6 cellular contexts compared by ENCODE assay signal in the genomic region with DNA sequence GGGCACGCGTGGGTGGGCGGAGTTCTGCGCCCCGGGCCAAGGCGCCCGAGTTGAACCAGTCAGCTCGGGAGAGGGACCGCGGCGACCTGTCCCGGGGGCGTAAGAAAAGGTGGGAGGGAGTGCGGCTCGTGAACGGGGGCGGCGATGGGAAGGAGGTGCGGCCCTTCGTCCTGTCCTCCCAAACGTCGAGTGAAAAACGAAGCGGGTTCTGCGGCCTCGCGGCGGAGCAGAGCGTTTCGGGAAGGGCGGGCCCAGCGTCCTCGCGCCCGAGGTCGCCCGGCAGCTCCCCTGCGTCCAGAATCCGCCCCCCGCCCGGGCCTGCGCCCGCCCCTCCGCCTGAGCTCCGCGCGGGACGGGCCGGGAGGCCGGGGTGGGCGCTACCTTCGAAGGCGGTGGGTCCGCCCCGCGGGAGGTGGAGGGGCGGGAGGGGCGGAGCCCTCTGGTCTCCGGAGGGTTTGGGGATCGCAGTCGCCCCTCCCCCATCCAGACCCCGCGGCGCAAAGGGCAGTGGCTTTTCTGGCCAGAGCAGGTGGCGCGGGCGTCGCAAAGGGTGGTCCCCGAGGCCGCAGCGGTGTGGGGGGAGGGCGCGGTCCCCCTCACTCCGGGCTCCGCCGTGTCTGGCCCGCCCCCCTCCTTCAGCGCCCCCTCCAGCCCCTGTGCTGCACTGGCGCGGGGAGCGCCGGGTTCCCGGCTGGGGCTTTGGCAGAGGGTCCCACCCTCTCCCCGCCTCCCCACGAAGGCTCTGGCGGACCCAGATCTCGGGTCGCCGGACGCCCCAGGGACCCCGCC. TPM values are rescaled to one million over a fixed set of nuclear protein-coding genes. Genes with fewer than 3 reads are reported as not detected.
DNase-seq lines count a peak whose midpoint lies in the region; ATAC-seq and TF ChIP-seq lines count a peak whose summit lies in the region.

No MANE protein-coding gene starts in this region.

- peaks cover 24% of the 10 kb centered on the region for H3K4me1 Mint-ChIP-seq in T-helper 17 cell
- peaks cover 10 to 21% of the 10 kb centered on the region in 2 donors for H3K4me1 Mint-ChIP-seq in stimulated activated naive B cell treated with anti-CD40 and anti-IgM and Interleukin-4, amounts not matched to agents 10 μg/mL and 1 μg/mL and 100 μg/mL, for 72 hours

- H2AFZ ChIP-seq in Karpas-422 (ENCODE audit: low read length), result no peak overlapping the region

- H3K9me2 ChIP-seq in Karpas-422 (replicated peaks; ENCODE audit: insufficient read depth, low read length), result no peaks in the 10 kb centered on the region

- H3K27me3 Mint-ChIP-seq in T-helper 17 cell, result no peaks in the 10 kb centered on the region
- peaks cover 5 to 8% of the 10 kb centered on the region in 2 donors for H3K27me3 Mint-ChIP-seq in stimulated activated naive B cell treated with anti-CD40 and anti-IgM and Interleukin-4, amounts not matched to agents 10 μg/mL and 1 μg/mL and 100 μg/mL, for 72 hours

- H3K9me3 ChIP-seq in T-helper 17 cell (ENCODE audit: control insufficient read depth, low read length, poor library complexity, severe bottlenecking) (no peaks in the 10 kb centered on the region), Karpas-422 (ENCODE audit: low read length) (no peaks in the 10 kb centered on the region)

- peak overlapping the region; percentile 48 to 53 for H3K4me3 ChIP-seq in foreskin fibroblast (ENCODE audit: low read depth in 1 of 2, low read length in 2 of 2)
- H3K4me3 ChIP-seq in Karpas-422 (ENCODE audit: low read length), result no peak overlapping the region

- H3K27me3 ChIP-seq in Karpas-422 (ENCODE audit: low read length), result no peaks in the 10 kb centered on the region

- no peak overlapping the region for H3K27ac Mint-ChIP-seq in T-helper 17 cell
- H3K27ac Mint-ChIP-seq in stimulated activated naive B cell treated with anti-CD40 and anti-IgM and Interleukin-4, amounts not matched to agents 10 μg/mL and 1 μg/mL and 100 μg/mL, for 72 hours, result peak overlapping the region; percentile 31

- no peaks in the 10 kb centered on the region for H4K20me1 ChIP-seq in Karpas-422 (ENCODE audit: insufficient read depth, low read depth, low read length)

- no peaks in the 10 kb centered on the region for H3K9me3 Mint-ChIP-seq in stimulated activated naive B cell treated with anti-CD40 and anti-IgM and Interleukin-4, amounts not matched to agents 10 μg/mL and 1 μg/mL and 100 μg/mL, for 72 hours

- H3K4me3 Mint-ChIP-seq in T-helper 17 cell, result peak overlapping the region; percentile 92
- H3K4me3 Mint-ChIP-seq in stimulated activated naive B cell treated with anti-CD40 and anti-IgM and Interleukin-4, amounts not matched to agents 10 μg/mL and 1 μg/mL and 100 μg/mL, for 72 hours, result peak overlapping the region; percentile 74 to 82

- DNase-seq in ELR (ENCODE audit: low read depth) (peak; percentile 54), T-helper 17 cell (peak in 2 of 3 donors; percentile 57), foreskin fibroblast (peak in 1 of 2 donors; percentile 41), Karpas-422 (no peak)
- no peak for DNase-seq in stimulated activated naive B cell treated with anti-CD40 and anti-IgM and Interleukin-4, amounts not matched to agents 10 μg/mL and 1 μg/mL and 100 μg/mL, for 72 hours
- DNase-seq in NK-92 treated with Interleukin-12 subunit alpha and Interleukin-12 subunit beta, amount 100 ng/mL, for 24 hours (lab: John Stamatoyannopoulos, UW), result no peak

- H3K27ac ChIP-seq in Karpas-422 (ENCODE audit: low read length), result no peak overlapping the region

- no peaks in the 10 kb centered on the region for H3K36me3 Mint-ChIP-seq in T-helper 17 cell (ENCODE audit: low read depth)
- no peaks in the 10 kb centered on the region for H3K36me3 Mint-ChIP-seq in stimulated activated naive B cell treated with anti-CD40 and anti-IgM and Interleukin-4, amounts not matched to agents 10 μg/mL and 1 μg/mL and 100 μg/mL, for 72 hours

- TF ChIP-seq CTCF in foreskin fibroblast (IDR thresholded peaks at IDR 0.05; ENCODE audit: low read depth, low read length), result no peak

- H3K4me2 ChIP-seq in Karpas-422 (ENCODE audit: low read depth, low read length, poor library complexity, severe bottlenecking), result no peak overlapping the region

- H3K9ac ChIP-seq in Karpas-422 (ENCODE audit: low read length), result no peak overlapping the region

- peaks cover 3% of the 10 kb centered on the region for H3K4me1 ChIP-seq in Karpas-422 (ENCODE audit: low read length)

- H3K36me3 ChIP-seq in Karpas-422 (ENCODE audit: insufficient read depth, low read length), result no peaks in the 10 kb centered on the region

- ATAC-seq in T-helper 17 cell, result peak; percentile 59
- ATAC-seq in stimulated activated naive B cell treated with anti-CD40 and anti-IgM and Interleukin-4, amounts not matched to agents 10 μg/mL and 1 μg/mL and 100 μg/mL, for 72 hours (replicated peaks), result peak; percentile 18 to 30

- no peaks in the 10 kb centered on the region for H3K79me2 ChIP-seq in Karpas-422 (ENCODE audit: low read length)

RNA-seq across cellular contexts. Expression of a gene that starts 0.8 kb away (rescaled TPM):
- total RNA-seq in T-helper 17 cell, result 10 to 100 TPM; 51.0 to 67.4 TPM
- 1.4 and 4.1 TPM in 2 replicates for total RNA-seq in Karpas-422 (2014; rRNA removed; shearing (Covaris generic); ENCODE audit: low replicate concordance)

RNA-seq across cellular contexts. Expression of a gene that starts 5.7 kb away (rescaled TPM):
- 10 to 100 TPM; 30.7 to 35.0 TPM for total RNA-seq in T-helper 17 cell
- 6.4 and 8.3 TPM in 2 replicates for total RNA-seq in Karpas-422 (2014; rRNA removed; shearing (Covaris generic); ENCODE audit: low replicate concordance)

RNA-seq across cellular contexts. Expression of a gene that starts 25.5 kb away (rescaled TPM):
- total RNA-seq in T-helper 17 cell, result 10 to 100 TPM; 17.3 to 21.0 TPM
- 8.4 and 13.7 TPM in 2 replicates for total RNA-seq in Karpas-422 (2014; rRNA removed; shearing (Covaris generic); ENCODE audit: low replicate concordance)

RNA-seq across cellular contexts. Expression of a gene that starts 44.1 kb away (rescaled TPM):
- total RNA-seq in T-helper 17 cell, result not detected
- total RNA-seq in Karpas-422 (2014; rRNA removed; shearing (Covaris generic); ENCODE audit: low replicate concordance), result 2.5 and 4.6 TPM in 2 replicates

RNA-seq across cellular contexts. Expression of a gene that starts 55.4 kb away (rescaled TPM):
- 10 to 100 TPM; 44.0 to 53.2 TPM for total RNA-seq in T-helper 17 cell
- 15.1 and 30.2 TPM in 2 replicates for total RNA-seq in Karpas-422 (2014; rRNA removed; shearing (Covaris generic); ENCODE audit: low replicate concordance)

Comparison
In these comparisons a context has a peak if more than half of its experiments do, and no peak if none do; other contexts are left out.
1. DNase-seq: peak in ELR (single experiment) and T-helper 17 cell (2 of 3); none in stimulated activated naive B cell treated with anti-CD40 and anti-IgM and Interleukin-4, amounts not matched to agents 10 μg/mL and 1 μg/mL and 100 μg/mL, for 72 hours (single experiment), NK-92 treated with Interleukin-12 subunit alpha and Interleukin-12 subunit beta, amount 100 ng/mL, for 24 hours (single experiment) and Karpas-422 (single experiment).
2. RNA of a gene that starts 0.8 kb away (total RNA-seq): 51.0 to 67.4 TPM in T-helper 17 cell; 1.4 to 4.1 TPM in Karpas-422; every median in the first group is over 10 times any median in the second.